ENCODE assay signal across 24 cellular contexts in genomic region chr1:46516140-46516539, GRCh38. TPM values are rescaled to one million over a fixed set of nuclear protein-coding genes. Genes with fewer than 3 reads are reported as not detected.
DNase-seq lines count a peak whose midpoint lies in the region; ATAC-seq and TF ChIP-seq lines count a peak whose summit lies in the region.
"Had no signal": no experiment of that assay in that cellular context is flagged by ENCODE, and none has a peak within 500 bp of the region (broad histone marks: within the 10 kb centered on the region; RNA-seq: fewer than 3 reads in every experiment).

No MANE protein-coding gene starts in this region.

- H3K27me3 ChIP-seq in MM.1S (replicated peaks; ENCODE audit: insufficient read depth, low read length): peaks cover 23% of the 10 kb centered on the region
- peaks cover 12% of the 10 kb centered on the region for H3K27me3 ChIP-seq in osteoblast (ENCODE audit: insufficient read depth, low read length)
- H3K27me3 ChIP-seq: BE2C, MG63, Peyer's patch had no signal

- no peaks in the 10 kb centered on the region for H3K36me3 ChIP-seq in MM.1S (replicated peaks; ENCODE audit: insufficient read depth, low read length)
- no peaks in the 10 kb centered on the region for H3K36me3 ChIP-seq in osteoblast (ENCODE audit: insufficient read depth, low read length)
- H3K36me3 ChIP-seq: BE2C, MG63, Peyer's patch had no signal

- no peaks in the 10 kb centered on the region for H3K9me3 ChIP-seq in MM.1S (replicated peaks; ENCODE audit: insufficient read depth, low read length)
- H3K9me3 ChIP-seq in osteoblast (ENCODE audit: low read depth, low read length): no peaks in the 10 kb centered on the region
- H3K9me3 ChIP-seq: BE2C, MG63, Peyer's patch had no signal

- H3K4me1 ChIP-seq in MM.1S (ENCODE audit: low read length) (peaks cover 6% of the 10 kb centered on the region; the same call in 1 of the 2 replicates), osteoblast (ENCODE audit: insufficient read depth, low read length) (peaks cover 14% of the 10 kb centered on the region)
- H3K4me1 ChIP-seq: BE2C had no signal

- no peaks in the 10 kb centered on the region for H3K9me3 Mint-ChIP-seq in chondrocyte (ENCODE audit: low read depth)
- H3K9me3 Mint-ChIP-seq: CD4-positive, alpha-beta memory T cell; IgD-negative memory B cell had no signal

- no peaks in the 10 kb centered on the region for H3F3A ChIP-seq in MM.1S (ENCODE audit: insufficient read depth, low read length)

- H4K20me1 ChIP-seq in MM.1S (ENCODE audit: insufficient read depth, low read length) (no peaks in the 10 kb centered on the region), osteoblast (ENCODE audit: insufficient read depth, low read length) (no peaks in the 10 kb centered on the region)

- no peak overlapping the region for H3K4me3 ChIP-seq in MM.1S (ENCODE audit: low read length)
- no peak overlapping the region for H3K4me3 ChIP-seq in osteoblast (ENCODE audit: insufficient read depth, low read length)
- H3K4me3 ChIP-seq: GM12878, MG63, Peyer's patch had no signal

- H2AFZ ChIP-seq in MM.1S (ENCODE audit: low read length): no peak overlapping the region
- no peak overlapping the region for H2AFZ ChIP-seq in osteoblast (ENCODE audit: low read length)

- no peak for DNase-seq in MM.1S
- DNase-seq in chondrocyte (ENCODE audit: low spot score): peak; percentile 59
- DNase-seq in osteoblast (ENCODE audit: insufficient read length, low spot score, missing footprints): peak; percentile 72
- DNase-seq in epidermal melanocyte (ENCODE audit: insufficient read length, low spot score): no peak
- no peak for DNase-seq in glomerular visceral epithelial cell (ENCODE audit: extremely low spot score)
- DNase-seq: BE2C; CD4-positive, alpha-beta memory T cell; EL; Karpas-422; MG63; NCI-H1092; NCI-H1436 treated with DMSO at 0.1 percent for 48 hours; NCI-H2029; NCI-H345; NCI-H524 treated with DMSO at 0.1 percent for 48 hours; Right ventricle myocardium superior had no signal

- H3K27ac ChIP-seq in 22Rv1 (peak overlapping the region; percentile 46; the same call in 1 of the 2 replicates), MM.1S (ENCODE audit: low read length) (no peak overlapping the region), osteoblast (ENCODE audit: low read depth, low read length) (no peak overlapping the region)

- H3K4me2 ChIP-seq in MM.1S (ENCODE audit: low read depth, low read length): peak overlapping the region; percentile 7; the same call in 1 of the 2 replicates
- no peak overlapping the region for H3K4me2 ChIP-seq in osteoblast (ENCODE audit: insufficient read depth, low read length)

- peaks cover 9% of the 10 kb centered on the region for H3K27me3 Mint-ChIP-seq in chondrocyte (ENCODE audit: low read depth)

- H3K36me3 Mint-ChIP-seq in chondrocyte (ENCODE audit: low read depth): no peaks in the 10 kb centered on the region
- H3K36me3 Mint-ChIP-seq: CD4-positive, alpha-beta memory T cell; IgD-negative memory B cell had no signal

- no peak overlapping the region for H3K27ac Mint-ChIP-seq in chondrocyte (ENCODE audit: unreplicated experiment)
- H3K27ac Mint-ChIP-seq: CD4-positive, alpha-beta memory T cell; IgD-negative memory B cell had no signal

- TF ChIP-seq CTCF in 22Rv1 (IDR thresholded peaks at IDR 0.05): no peak
- no peak for TF ChIP-seq CTCF in MM.1S (IDR thresholded peaks at IDR 0.05; ENCODE audit: low read length)
- no peak for TF ChIP-seq CTCF in chondrocyte (IDR thresholded peaks at IDR 0.05)
- no peak for TF ChIP-seq CTCF in osteoblast (IDR thresholded peaks at IDR 0.05; ENCODE audit: extremely low read depth, low read depth, low read length)

- no peaks in the 10 kb centered on the region for H3K9me2 ChIP-seq in MM.1S (replicated peaks; ENCODE audit: insufficient read depth, low read length)

- H3K4me3 Mint-ChIP-seq in chondrocyte (ENCODE audit: unreplicated experiment): no peak overlapping the region
- H3K4me3 Mint-ChIP-seq: CD4-positive, alpha-beta memory T cell; IgD-negative memory B cell had no signal

- no peak overlapping the region for H3K9ac ChIP-seq in MM.1S (ENCODE audit: low read length)

- ATAC-seq in GM19351 (IDR thresholded peaks at IDR 0.05; ENCODE audit: unreplicated experiment) (no peak), HG03457 (IDR thresholded peaks at IDR 0.05; ENCODE audit: unreplicated experiment) (no peak)
- ATAC-seq: GM12878 had no signal

- peaks cover 35% of the 10 kb centered on the region for H3K4me1 Mint-ChIP-seq in chondrocyte (ENCODE audit: low read depth)

- no peaks in the 10 kb centered on the region for H3K79me2 ChIP-seq in MM.1S (ENCODE audit: low read length)
- H3K79me2 ChIP-seq in osteoblast (ENCODE audit: insufficient read depth, low read length): no peaks in the 10 kb centered on the region

RNA-seq across cellular contexts. Expression of gene DMBX1, which starts 26.5 kb away (rescaled TPM):
- total RNA-seq in chondrocyte: not detected in 3 replicates
- not detected in 2 replicates for total RNA-seq in osteoblast
- total RNA-seq: CD4-positive, alpha-beta memory T cell; GM12878; Peyer's patch; Right ventricle myocardium superior had no signal

RNA-seq across cellular contexts. Expression of gene KNCN, which starts 35.3 kb away (rescaled TPM):
- total RNA-seq in chondrocyte: not detected in 3 replicates
- total RNA-seq in osteoblast: not detected in 2 replicates
- total RNA-seq: A172; CD4-positive, alpha-beta memory T cell; GM12878; H4; Peyer's patch; Right ventricle myocardium superior had no signal

Comparison
In these comparisons a context has a peak if more than half of its experiments do, and no peak if none do; other contexts are left out.
1. DNase-seq: peak in chondrocyte (single experiment) and osteoblast (single experiment); none in MM.1S (single experiment), epidermal melanocyte (single experiment) and glomerular visceral epithelial cell (single experiment).